In genomic region chr1:6069573-6069972, GRCh38 we compare ENCODE assay signal across 25 cellular contexts.
"Had no signal": no experiment of that assay in that cellular context is flagged by ENCODE, and none has a peak within 500 bp of the region (broad histone marks: within the 10 kb centered on the region; RNA-seq: fewer than 3 reads in every experiment).

No MANE protein-coding gene starts in this region.

- H3K4me3 ChIP-seq: coronary artery, esophagus squamous epithelium, lower lobe of right lung, ovary, psoas muscle, right lobe of liver, stomach, thyroid gland, vagina had no signal

- ATAC-seq: effector memory CD8-positive, alpha-beta T cell; left ventricle myocardium superior; lower lobe of right lung; naive thymus-derived CD8-positive, alpha-beta T cell; psoas muscle; right lobe of liver had no signal

- H3K27me3 ChIP-seq: esophagus squamous epithelium, ovary, right lobe of liver, stomach, thyroid gland, vagina had no signal

- H3K4me1 ChIP-seq: esophagus squamous epithelium, lower lobe of right lung, psoas muscle, right lobe of liver, stomach, thyroid gland, vagina had no signal

- H3K4me3 Mint-ChIP-seq: effector memory CD8-positive, alpha-beta T cell; immature natural killer cell; naive thymus-derived CD8-positive, alpha-beta T cell; nephron progenitor cell had no signal

- H3K27me3 Mint-ChIP-seq: effector memory CD8-positive, alpha-beta T cell; naive thymus-derived CD8-positive, alpha-beta T cell had no signal

- H3K27ac Mint-ChIP-seq: nephron progenitor cell had no signal

- H3K36me3 ChIP-seq: esophagus squamous epithelium, ovary, right lobe of liver, thyroid gland, vagina had no signal

- DNase-seq: effector memory CD8-positive, alpha-beta T cell; erythroblast; esophagus squamous epithelium; foreskin melanocyte; glutamatergic neuron; hypothalamus; immature natural killer cell; left ventricle myocardium superior; lower lobe of right lung; naive thymus-derived CD8-positive, alpha-beta T cell; nephron progenitor cell; occipital lobe; ovary; posterior cingulate gyrus; psoas muscle; small intestine; stimulated activated CD4-positive, alpha-beta T cell treated with anti-CD3 and anti-CD28 coated beads, Interleukin-15, amount 100 ng/mL, for 24 hours; stimulated activated CD4-positive, alpha-beta T cell treated with anti-CD3 and anti-CD28 coated beads, Interleukin-2, amount 100 ng/mL, for 48 hours; stimulated activated naive CD4-positive, alpha-beta T cell; stomach; thyroid gland; trophoblast cell had no signal

- H3K27ac ChIP-seq: coronary artery, esophagus squamous epithelium, lower lobe of right lung, ovary, psoas muscle, right lobe of liver, stomach, thyroid gland, vagina had no signal

- H3K9me3 Mint-ChIP-seq: effector memory CD8-positive, alpha-beta T cell; immature natural killer cell; naive thymus-derived CD8-positive, alpha-beta T cell; nephron progenitor cell had no signal
